In genomic region chr3:171362575-171362974, GRCh38 we compare ENCODE assay signal across 1 cellular context.
TF ChIP-seq lines count a peak whose summit lies in the region.

No MANE protein-coding gene starts in this region.

TF ChIP-seq in SK-N-SH, 30 proteins besides CTCF, POLR2A, EP300 and RAD21 (continued from another document):
- no peak for TF ChIP-seq REST (IDR thresholded peaks at IDR 0.05; ENCODE audit: low read depth, low read length)
- peak; percentile 32 for TF ChIP-seq CHD2 (IDR thresholded peaks at IDR 0.05; ENCODE audit: low read length, partially characterized antibody)
- no peak for TF ChIP-seq TCF12 (IDR thresholded peaks at IDR 0.05)
- TF ChIP-seq TAF1 (IDR thresholded peaks at IDR 0.05; ENCODE audit: borderline replicate concordance, low read depth, low read length): no peak
- TF ChIP-seq GATA2 (CRISPR knock-in tag; IDR thresholded peaks at IDR 0.05): no peak
- no peak for TF ChIP-seq SIN3A (IDR thresholded peaks at IDR 0.05; ENCODE audit: borderline replicate concordance, low read depth, low read length)
